In genomic region chr4:176767183-176767582, GRCh38 we compare ENCODE assay signal across 33 cellular contexts. TPM values are rescaled to one million over a fixed set of nuclear protein-coding genes. Genes with fewer than 3 reads are reported as not detected.
DNase-seq lines count a peak whose midpoint lies in the region; ATAC-seq and TF ChIP-seq lines count a peak whose summit lies in the region.
"Had no signal": no experiment of that assay in that cellular context is flagged by ENCODE, and none has a peak within 500 bp of the region (broad histone marks: within the 10 kb centered on the region; RNA-seq: fewer than 3 reads in every experiment).

No MANE protein-coding gene starts in this region.

- H3K27me3 ChIP-seq in IMR-90 (ENCODE audit: control insufficient read depth, insufficient read depth, low read length) (no peaks in the 10 kb centered on the region), foreskin keratinocyte (no peaks in the 10 kb centered on the region), left ventricle myocardium inferior (ENCODE audit: low read depth) (no peaks in the 10 kb centered on the region), tibial artery (no peaks in the 10 kb centered on the region)
- H3K27me3 ChIP-seq: heart left ventricle, neural progenitor cell, SJCRH30 had no signal

- H3K14ac ChIP-seq in IMR-90 (replicated peaks; ENCODE audit: low read depth, low read length) = no peak overlapping the region

- no peak overlapping the region for H4K5ac ChIP-seq in IMR-90 (ENCODE audit: low read depth, low read length)

- peaks cover 68% of the 10 kb centered on the region; the same call in 1 of the 2 replicates for H4K20me1 ChIP-seq in IMR-90 (ENCODE audit: insufficient read depth, low read length)

- no peak overlapping the region for H3K56ac ChIP-seq in IMR-90 (ENCODE audit: extremely low read depth, insufficient read depth, low read length)

- dilution Hi-C loops in IMR-90 (cut with HindIII; ENCODE audit: low sequenced_read_pairs, unreplicated experiment) = no loop called here

- H2AK5ac ChIP-seq in IMR-90 (ENCODE audit: low read depth, low read length) = no peak overlapping the region; the same call in 1 of the 2 replicates

- H3K9ac ChIP-seq in IMR-90 (ENCODE audit: low read depth, low read length) = no peak overlapping the region
- H3K9ac ChIP-seq: neural progenitor cell, parathyroid adenoma had no signal

- H3K36me3 ChIP-seq in IMR-90 (ENCODE audit: control insufficient read depth, insufficient read depth, low read length) (no peaks in the 10 kb centered on the region), left ventricle myocardium inferior (no peaks in the 10 kb centered on the region), tibial artery (no peaks in the 10 kb centered on the region)
- H3K36me3 ChIP-seq: heart left ventricle, neural progenitor cell, SJCRH30 had no signal

- no TSS peak for BruUV-seq in IMR-90 (replicated peaks; lab: Mats Ljungman, UMichigan)

- no peak overlapping the region for H4K91ac ChIP-seq in IMR-90 (ENCODE audit: insufficient read depth, low read depth, low read length)

- peak overlapping the region in 1 of 2 experiments; percentile 19; a peak in 1 of 4 replicates for H4K8ac ChIP-seq in IMR-90 (ENCODE audit: low read depth in 2 of 2, low read length in 2 of 2)

- TF ChIP-seq POLR2A in IMR-90 (IDR thresholded peaks at IDR 0.05; ENCODE audit: low read depth, low read length) = no peak

- no peak overlapping the region for H2AFZ ChIP-seq in IMR-90 (replicated peaks; ENCODE audit: low read length, poor library complexity)
- H2AFZ ChIP-seq: neural progenitor cell, parathyroid adenoma had no signal

- H3K9me1 ChIP-seq in IMR-90 (ENCODE audit: insufficient read depth, low read length) = peaks cover 10% of the 10 kb centered on the region

- H3K18ac ChIP-seq in IMR-90 (ENCODE audit: low read depth, low read length) = no peak overlapping the region

- CTCF ChIA-PET in IMR-90 (lab: Yijun Ruan, JAX) = interaction anchor here (0.6 to 0.7 kb wide), 2 partner anchors 277 to 378 kb away, joined by 3 read pairs; no protein-coding TSS in a partner anchor

- no CpG with 5 or more reads among the region's 1 CpG for WGBS in IMR-90 (ENCODE audit: extremely low coverage in 2 of 2, insufficient read length in 1 of 2), 2 experiments

- no peak overlapping the region for H2BK20ac ChIP-seq in IMR-90 (ENCODE audit: low read depth, low read length)

- peaks cover 0 to 23% of the 10 kb centered on the region in 2 experiments; a peak in 3 of 4 replicates for H3K79me1 ChIP-seq in IMR-90 (ENCODE audit: low read depth in 1 of 2, low read length in 2 of 2)

- H3K4me2 ChIP-seq in IMR-90 (ENCODE audit: low read depth, low read length) = no peak overlapping the region; the same call in 1 of the 2 replicates
- H3K4me2 ChIP-seq: neural progenitor cell had no signal

- H2AK9ac ChIP-seq in IMR-90 (replicated peaks; ENCODE audit: low read depth, low read length, poor library complexity) = no peak overlapping the region

- H3K4me1 ChIP-seq in IMR-90 (ENCODE audit: control insufficient read depth, insufficient read depth, low read length) (peaks cover 11% of the 10 kb centered on the region), foreskin keratinocyte (peaks cover 28% of the 10 kb centered on the region), left ventricle myocardium inferior (peaks cover 11% of the 10 kb centered on the region), tibial artery (no peaks in the 10 kb centered on the region)
- H3K4me1 ChIP-seq: neural progenitor cell, parathyroid adenoma had no signal

- DNase-seq in AG08395 (ENCODE audit: low spot score) (peak; percentile 31), IMR-90 (peak; percentile 33), astrocyte of the cerebellum (ENCODE audit: low read depth) (peak; percentile 68), foreskin keratinocyte (no peak), left ventricle myocardium inferior (no peak), tibial artery (no peak)
- no peak for DNase-seq in stimulated activated CD4-positive, alpha-beta T cell treated with anti-CD3 and anti-CD28 coated beads, Interleukin-4, amount 100 ng/mL, for 4 hours
- no peak for DNase-seq in stimulated activated naive CD4-positive, alpha-beta T cell (lab: John Stamatoyannopoulos, UW)
- DNase-seq: activated CD4-positive, alpha-beta T cell treated with anti-CD3 and anti-CD28 coated beads, Interleukin-2, amount 10 ng/mL, durations not matched to agents 24 days and 14 days; activated CD8-positive, alpha-beta memory T cell treated with anti-CD3 and anti-CD28 coated beads for 24 hours; activated T-cell treated with anti-CD3 and anti-CD28 coated beads for 4 hours; amygdala; Calu3; DMS79 treated with DMSO at 0.1 percent for 48 hours; effector CD8-positive, alpha-beta T cell; H9; heart left ventricle; left ventricle myocardium superior; NCI-H1694; NCI-H446 treated with DMSO at 0.1 percent for 48 hours; NCI-H82; retina; RPMI8226; SJCRH30; stimulated activated CD4-positive, alpha-beta T cell treated with anti-CD3 and anti-CD28 coated beads, Interleukin-1b, Interleukin-23, amount 100 ng/mL, for 48 hours; trophoblast cell had no signal

- H3K4me3 ChIP-seq in IMR-90 (ENCODE audit: insufficient read depth, low read depth, low read length) (no peak overlapping the region), astrocyte of the cerebellum (ENCODE audit: low read depth, low read length) (no peak overlapping the region), left ventricle myocardium inferior (no peak overlapping the region), tibial artery (no peak overlapping the region)
- H3K4me3 ChIP-seq: coronary artery, GM12878, heart left ventricle, neural progenitor cell, SJCRH30 had no signal

- TF ChIP-seq CTCF in IMR-90 (conservative IDR thresholded peaks at IDR 0.05; ENCODE audit: low read depth, low read length) = no peak
- no peak for TF ChIP-seq CTCF in astrocyte of the cerebellum (IDR thresholded peaks at IDR 0.05; ENCODE audit: low read depth, low read length, missing control alignments)
- TF ChIP-seq CTCF in foreskin keratinocyte (conservative IDR thresholded peaks at IDR 0.05) = no peak
- TF ChIP-seq CTCF in left ventricle myocardium inferior (IDR thresholded peaks at IDR 0.05; ENCODE audit: borderline replicate concordance) = no peak
- TF ChIP-seq CTCF in tibial artery (IDR thresholded peaks at IDR 0.05) = no peak

- H3K9me3 ChIP-seq in IMR-90 (ENCODE audit: control insufficient read depth, insufficient read depth, low read length) = no peaks in the 10 kb centered on the region
- H3K9me3 ChIP-seq in left ventricle myocardium inferior (replicated peaks) = peaks cover 11% of the 10 kb centered on the region
- no peaks in the 10 kb centered on the region for H3K9me3 ChIP-seq in tibial artery
- H3K9me3 ChIP-seq: SJCRH30 had no signal

- H3K23ac ChIP-seq in IMR-90 (ENCODE audit: low read depth, low read length) = no peak overlapping the region

- in situ Hi-C loops in IMR-90 (cut with MboI; ENCODE audit: low sequenced_read_pairs) = no loop called here
- in situ Hi-C loops in astrocyte of the cerebellum (cut with HindIII; ENCODE audit: low sequenced_read_pairs) = no loop called here

- POLR2A ChIA-PET in IMR-90 (lab: Charles Lee; ENCODE audit: unreplicated experiment) = no interaction called here

- H3K27ac ChIP-seq in IMR-90 (ENCODE audit: insufficient read depth, low read length) (no peak overlapping the region), foreskin keratinocyte (no peak overlapping the region), left ventricle myocardium inferior (replicated peaks) (no peak overlapping the region), tibial artery (no peak overlapping the region)
- H3K27ac ChIP-seq: 22Rv1, coronary artery, epithelial cell of prostate, heart left ventricle, HL-60, neural progenitor cell, parathyroid adenoma, SJCRH30 had no signal

- no peak for TF ChIP-seq RAD21 in IMR-90 (IDR thresholded peaks at IDR 0.05; ENCODE audit: low read length)

- peak overlapping the region; percentile 55 for H2BK5ac ChIP-seq in IMR-90 (ENCODE audit: low read depth, low read length, poor library complexity, severe bottlenecking)

- intact Hi-C loops in IMR-90 (cut with micrococcal nuclease) (no loop called here), left ventricle myocardium inferior (cut with micrococcal nuclease) (no loop called here), tibial artery (cut with DNase I; ENCODE audit: low total_unique reads) (no loop called here)

- no peak for ATAC-seq in IMR-90 (ENCODE audit: low read depth)
- ATAC-seq in foreskin keratinocyte = peak; percentile 7
- ATAC-seq: GM12878, left ventricle myocardium superior had no signal

- H3K4ac ChIP-seq in IMR-90 (ENCODE audit: low read depth, low read length) = 0 out of 2 replicates have a peak overlapping the region, but pooled peaks have one; percentile 19

- no peak overlapping the region for H2BK120ac ChIP-seq in IMR-90 (ENCODE audit: low read depth, low read length)

- H2BK15ac ChIP-seq in IMR-90 (ENCODE audit: low read depth, low read length) = no peak overlapping the region

TF ChIP-seq in IMR-90, 13 proteins besides CTCF, POLR2A, EP300 and RAD21:
- TF ChIP-seq CHD1 (IDR thresholded peaks at IDR 0.05; ENCODE audit: low read depth, low read length) = no peak
- TF ChIP-seq CEBPB (IDR thresholded peaks at IDR 0.05; ENCODE audit: low read depth, low read length) = peak; percentile 24; the same call in 1 of the 2 replicates
- no peak for TF ChIP-seq FOS (IDR thresholded peaks at IDR 0.05; ENCODE audit: low read depth, low read length)
- TF ChIP-seq SMC3 (IDR thresholded peaks at IDR 0.05; ENCODE audit: low read depth, low read length) = no peak
TF ChIP-seq in IMR-90: peak in this region for 1.

RNA-seq across cellular contexts. Expression of gene VEGFC, which starts 25.5 kb away (rescaled TPM):
- 22.9 and 26.9 TPM in 2 replicates for total RNA-seq in IMR-90 (2012; rRNA removed)
- polyA plus RNA-seq in IMR-90 (2012; rRNA removed) = 43.7 and 49.7 TPM in 2 replicates
- polyA plus RNA-seq in IMR-90 (2012; cell fraction: cytosol; rRNA removed) = 22.0 and 30.2 TPM in 2 replicates
- polyA plus RNA-seq in IMR-90 (2012; cell fraction: nucleus; rRNA removed; ENCODE audit: low replicate concordance) = 15.5 and 65.2 TPM in 2 replicates
- total RNA-seq in foreskin keratinocyte = 78.0 and 80.3 TPM in 2 replicates
- polyA plus RNA-seq in foreskin keratinocyte = 74.6 and 91.5 TPM in 2 replicates
- 7.5 TPM for total RNA-seq in left ventricle myocardium inferior
- total RNA-seq: activated CD4-positive, alpha-beta T cell treated with anti-CD3 and anti-CD28 coated beads, Interleukin-2, amount 10 ng/mL, durations not matched to agents 24 days and 14 days; GM12878 had no signal

Comparison
In these comparisons a context has a peak if more than half of its experiments do, and no peak if none do; other contexts are left out.
1. DNase-seq: peak in AG08395 (single experiment), IMR-90 (single experiment) and astrocyte of the cerebellum (single experiment); none in foreskin keratinocyte (0 of 2), left ventricle myocardium inferior (single experiment), stimulated activated CD4-positive, alpha-beta T cell treated with anti-CD3 and anti-CD28 coated beads, Interleukin-4, amount 100 ng/mL, for 4 hours (0 of 2), stimulated activated naive CD4-positive, alpha-beta T cell (0 of 6) and tibial artery (0 of 2).